In the genomic region with DNA sequence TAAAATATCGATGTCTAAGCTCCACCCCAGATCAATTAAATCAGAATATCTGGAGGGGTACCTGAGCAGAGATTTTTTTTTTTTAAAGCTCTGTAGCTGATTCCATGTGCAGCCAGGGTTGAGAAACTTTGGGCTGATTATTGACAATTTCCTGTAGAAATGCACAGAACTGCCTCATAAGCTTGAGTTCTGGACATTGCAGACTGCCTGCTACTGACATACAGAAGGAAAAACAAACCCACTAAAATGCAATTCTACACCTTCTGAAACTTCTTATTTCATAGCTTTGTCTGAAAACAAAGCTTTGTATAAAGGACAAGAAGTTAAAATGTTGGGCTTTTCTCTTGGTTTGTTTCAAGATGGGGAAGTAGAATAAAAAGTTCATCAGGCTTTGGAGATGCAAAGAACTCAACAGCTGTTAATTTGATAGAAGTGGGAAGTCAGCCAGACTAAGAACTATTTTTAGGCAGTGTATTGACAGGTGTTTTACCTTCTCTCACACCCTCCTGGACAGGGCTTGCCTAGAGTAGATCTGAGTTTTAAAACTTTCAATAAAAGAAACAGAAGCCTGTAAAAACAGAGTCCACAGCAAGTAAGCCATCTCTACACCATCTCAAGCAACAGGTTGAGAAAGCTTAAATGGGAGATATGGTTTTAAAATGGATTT, we compare ENCODE assay signal across 1 cellular context.
A peak's percentile ranks its signal among the peaks of the same experiment; 100 is the strongest.
TF ChIP-seq lines count a peak whose summit lies in the region.

No MANE protein-coding gene starts in this region.

TF ChIP-seq in GM12878, 131 proteins besides CTCF, POLR2A, EP300 and RAD21 (continued from another document):
- TF ChIP-seq, protein P1, sequence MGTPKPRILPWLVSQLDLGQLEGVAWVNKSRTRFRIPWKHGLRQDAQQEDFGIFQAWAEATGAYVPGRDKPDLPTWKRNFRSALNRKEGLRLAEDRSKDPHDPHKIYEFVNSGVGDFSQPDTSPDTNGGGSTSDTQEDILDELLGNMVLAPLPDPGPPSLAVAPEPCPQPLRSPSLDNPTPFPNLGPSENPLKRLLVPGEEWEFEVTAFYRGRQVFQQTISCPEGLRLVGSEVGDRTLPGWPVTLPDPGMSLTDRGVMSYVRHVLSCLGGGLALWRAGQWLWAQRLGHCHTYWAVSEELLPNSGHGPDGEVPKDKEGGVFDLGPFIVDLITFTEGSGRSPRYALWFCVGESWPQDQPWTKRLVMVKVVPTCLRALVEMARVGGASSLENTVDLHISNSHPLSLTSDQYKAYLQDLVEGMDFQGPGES (IDR thresholded peaks at IDR 0.05) = no peak
- TF ChIP-seq, protein P2, sequence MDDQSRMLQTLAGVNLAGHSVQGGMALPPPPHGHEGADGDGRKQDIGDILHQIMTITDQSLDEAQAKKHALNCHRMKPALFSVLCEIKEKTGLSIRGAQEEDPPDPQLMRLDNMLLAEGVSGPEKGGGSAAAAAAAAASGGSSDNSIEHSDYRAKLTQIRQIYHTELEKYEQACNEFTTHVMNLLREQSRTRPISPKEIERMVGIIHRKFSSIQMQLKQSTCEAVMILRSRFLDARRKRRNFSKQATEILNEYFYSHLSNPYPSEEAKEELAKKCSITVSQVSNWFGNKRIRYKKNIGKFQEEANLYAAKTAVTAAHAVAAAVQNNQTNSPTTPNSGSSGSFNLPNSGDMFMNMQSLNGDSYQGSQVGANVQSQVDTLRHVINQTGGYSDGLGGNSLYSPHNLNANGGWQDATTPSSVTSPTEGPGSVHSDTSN (IDR thresholded peaks at IDR 0.05; ENCODE audit: insufficient replicate concordance, low read depth, low read length) = no peak
- TF ChIP-seq EED (IDR thresholded peaks at IDR 0.05; ENCODE audit: low read depth) = no peak
- TF ChIP-seq TCF3 (IDR thresholded peaks at IDR 0.05; ENCODE audit: borderline replicate concordance, insufficient read depth, low read depth, low read length) = no peak
- no peak for TF ChIP-seq TBL1XR1 (IDR thresholded peaks at IDR 0.05; ENCODE audit: low read depth, low read length)
- TF ChIP-seq MEF2B (IDR thresholded peaks at IDR 0.05; ENCODE audit: partially characterized antibody, poor library complexity, severe bottlenecking) = peak; percentile 26
- TF ChIP-seq MEF2A (IDR thresholded peaks at IDR 0.05; ENCODE audit: insufficient read depth, low read depth, low read length) = 0 out of 2 replicates have a peak, but pooled peaks have one; percentile 4
